Comparison of ENCODE assay signal across 15 cellular contexts in genomic region chr19:18107235-18108083, GRCh38. TPM values are rescaled to one million over a fixed set of nuclear protein-coding genes. Genes with fewer than 3 reads are reported as not detected.
DNase-seq lines count a peak whose midpoint lies in the region; ATAC-seq, FAIRE-seq and TF ChIP-seq lines count a peak whose summit lies in the region.
"Had no signal": no experiment of that assay in that cellular context is flagged by ENCODE, and none has a peak within 500 bp of the region (broad histone marks: within the 10 kb centered on the region; RNA-seq: fewer than 3 reads in every experiment).

No MANE protein-coding gene starts in this region.

- H3K23me2 ChIP-seq in H1 (ENCODE audit: low read depth, low read length) = peaks cover 13% of the 10 kb centered on the region

- peaks cover 0 to 2% of the 10 kb centered on the region in 2 experiments for H4K20me1 ChIP-seq in H1 (replicated peaks in 1 of 2; ENCODE audit: control insufficient read depth in 1 of 2, insufficient read depth in 2 of 2, low read length in 2 of 2)

- peak overlapping the region in 2 of 4 experiments; percentile 20 to 40; a peak in 2 of 7 replicates for H3K9ac ChIP-seq in H1 (replicated peaks in 1 of 4; ENCODE audit: extremely low read depth in 1 of 4, low read depth in 3 of 4, low read length in 3 of 4)

- peaks cover 0 to 12% (median 9%) of the 10 kb centered on the region in 4 experiments; a peak in 5 of 7 replicates for H3K27me3 ChIP-seq in H1 (replicated peaks in 1 of 4; ENCODE audit: control insufficient read depth in 3 of 4, extremely low read depth in 1 of 4, insufficient read depth in 3 of 4, low read length in 3 of 4)
- H3K27me3 ChIP-seq in ascending aorta = no peaks in the 10 kb centered on the region

- H3K4me1 Mint-ChIP-seq in stimulated activated naive CD8-positive, alpha-beta T cell treated with anti-CD3 and anti-CD28 coated beads, Interleukin-15, Interleukin-2, amounts not matched to agents 100 ng/mL and 50 ng/mL, for 24 hours (ENCODE audit: low read depth) = peaks cover 38% of the 10 kb centered on the region

- H2BK5ac ChIP-seq in H1 (ENCODE audit: low read depth, low read length) = no peak overlapping the region

- H4K8ac ChIP-seq in H1 (ENCODE audit: extremely low read depth, insufficient read depth, low read length) = no peak overlapping the region

- no peaks in the 10 kb centered on the region for H3K79me1 ChIP-seq in H1 (ENCODE audit: low read depth, low read length)

- no peak overlapping the region for H2BK20ac ChIP-seq in H1 (ENCODE audit: low read length)

- H3K4me2 ChIP-seq in H1 (ENCODE audit: insufficient read depth in 1 of 2, low read depth in 2 of 2, low read length in 2 of 2) = no peak overlapping the region

- H3K9me3 ChIP-seq in H1 (ENCODE audit: insufficient read depth in 2 of 2, low read depth in 1 of 2, low read length in 1 of 2) = no peaks in the 10 kb centered on the region
- H3K9me3 ChIP-seq in ascending aorta = no peaks in the 10 kb centered on the region

- no peak for TF ChIP-seq CTCF in H1 (IDR thresholded peaks at IDR 0.05; ENCODE audit: control extremely low read depth in 1 of 3, insufficient read depth in 1 of 3, low read depth in 1 of 3, low read length in 3 of 3)
- TF ChIP-seq CTCF in ascending aorta (IDR thresholded peaks at IDR 0.05) = no peak
- no peak for TF ChIP-seq CTCF in GM13976 (IDR thresholded peaks at IDR 0.05; ENCODE audit: borderline replicate concordance, control extremely low read depth, extremely low read depth, insufficient read depth, missing control alignments)

- no peak overlapping the region for H3K27ac ChIP-seq in H1 (ENCODE audit: low read depth, low read length)
- H3K27ac ChIP-seq in ascending aorta = no peak overlapping the region

- no peak overlapping the region for H2AK5ac ChIP-seq in H1 (ENCODE audit: low read depth, low read length)

- CTCF ChIA-PET in H1 (lab: Charles Lee; ENCODE audit: partially characterized antibody) = interaction anchor here (0.9 kb wide), 1 partner anchor 48 kb away, joined by 3 read pairs; no protein-coding TSS in a partner anchor

- H3K36me3 Mint-ChIP-seq in stimulated activated naive CD8-positive, alpha-beta T cell treated with anti-CD3 and anti-CD28 coated beads, Interleukin-15, Interleukin-2, amounts not matched to agents 100 ng/mL and 50 ng/mL, for 24 hours (ENCODE audit: low read depth) = peaks cover 5% of the 10 kb centered on the region

- no peak overlapping the region for H4K5ac ChIP-seq in H1 (ENCODE audit: insufficient read length, low read depth, low read length)

- H3K9me3 Mint-ChIP-seq in stimulated activated naive CD8-positive, alpha-beta T cell treated with anti-CD3 and anti-CD28 coated beads, Interleukin-15, Interleukin-2, amounts not matched to agents 100 ng/mL and 50 ng/mL, for 24 hours = no peaks in the 10 kb centered on the region
- H3K9me3 Mint-ChIP-seq: stimulated activated effector memory CD8-positive, alpha-beta T cell treated with anti-CD3 and anti-CD28 coated beads, Interleukin-12 subunit alpha, Interleukin-12 subunit beta, amount 100 ng/mL, for 72 hours had no signal

- POLR2A ChIA-PET in H1 (lab: Charles Lee; ENCODE audit: partially characterized antibody) = interaction anchor here (1.3 to 4.3 kb wide), 2 partner anchors 9 to 51 kb away, joined by 3 to 15 read pairs; partner anchors contain the start of gene MAST3

- H3K27ac Mint-ChIP-seq in stimulated activated naive CD8-positive, alpha-beta T cell treated with anti-CD3 and anti-CD28 coated beads, Interleukin-15, Interleukin-2, amounts not matched to agents 100 ng/mL and 50 ng/mL, for 24 hours = peak overlapping the region; percentile 3
- H3K27ac Mint-ChIP-seq: stimulated activated effector memory CD8-positive, alpha-beta T cell treated with anti-CD3 and anti-CD28 coated beads, Interleukin-12 subunit alpha, Interleukin-12 subunit beta, amount 100 ng/mL, for 72 hours had no signal

- no peak for TF ChIP-seq POLR2A in H1 (IDR thresholded peaks at IDR 0.05; ENCODE audit: control extremely low read depth in 1 of 2, low read depth in 2 of 2, low read length in 2 of 2)

- H3K79me2 ChIP-seq in H1 (ENCODE audit: control insufficient read depth in 1 of 2, insufficient read depth in 2 of 2, low read length in 2 of 2) = no peaks in the 10 kb centered on the region

- H2BK15ac ChIP-seq in H1 (ENCODE audit: low read length) = no peak overlapping the region

- no peak overlapping the region for H3K14ac ChIP-seq in H1 (ENCODE audit: insufficient read length)

- FAIRE-seq in H1 (lab: Jason Lieb, UNC) = no peak
- FAIRE-seq: HTR-8/SVneo, keratinocyte had no signal

- no peaks in the 10 kb centered on the region for H3K27me3 Mint-ChIP-seq in stimulated activated naive CD8-positive, alpha-beta T cell treated with anti-CD3 and anti-CD28 coated beads, Interleukin-15, Interleukin-2, amounts not matched to agents 100 ng/mL and 50 ng/mL, for 24 hours

- H3K56ac ChIP-seq in H1 (replicated peaks; ENCODE audit: insufficient read length, low read depth, low read length) = no peak overlapping the region

- no peak overlapping the region for H2BK12ac ChIP-seq in H1 (ENCODE audit: low read depth, low read length)

- H3K4me1 ChIP-seq in H1 (replicated peaks in 1 of 4; ENCODE audit: control insufficient read depth in 3 of 4, insufficient read depth in 4 of 4, low read length in 3 of 4) = peaks cover 0 to 12% (median 6%) of the 10 kb centered on the region in 4 experiments; a peak in 4 of 7 replicates
- peaks cover 4 to 20% of the 10 kb centered on the region in 2 donors for H3K4me1 ChIP-seq in ascending aorta

- ATAC-seq in stimulated activated naive CD8-positive, alpha-beta T cell treated with anti-CD3 and anti-CD28 coated beads, Interleukin-15, Interleukin-2, amounts not matched to agents 100 U/mL and 50 U/mL, for 24 hours = no peak
- ATAC-seq: stimulated activated effector memory CD8-positive, alpha-beta T cell treated with anti-CD3 and anti-CD28 coated beads, Interleukin-12 subunit alpha, Interleukin-12 subunit beta, amount 100 ng/mL, for 72 hours had no signal

- H2BK120ac ChIP-seq in H1 (replicated peaks; ENCODE audit: low read depth, low read length) = no peak overlapping the region

- no peak for TF ChIP-seq EP300 in H1 (IDR thresholded peaks at IDR 0.05; ENCODE audit: borderline replicate concordance in 1 of 2, low read depth in 2 of 2, low read length in 2 of 2)

- no peak overlapping the region for H3K4me3 ChIP-seq in H1 (ENCODE audit: extremely low read depth in 1 of 4, insufficient read depth in 2 of 4, low read depth in 3 of 4, low read length in 4 of 4)
- H3K4me3 ChIP-seq in ascending aorta = no peak overlapping the region

- H3K23ac ChIP-seq in H1 (ENCODE audit: insufficient read length) = no peak overlapping the region

- no peak overlapping the region for H3K4me3 Mint-ChIP-seq in stimulated activated naive CD8-positive, alpha-beta T cell treated with anti-CD3 and anti-CD28 coated beads, Interleukin-15, Interleukin-2, amounts not matched to agents 100 ng/mL and 50 ng/mL, for 24 hours

- no peak overlapping the region for H3K18ac ChIP-seq in H1 (ENCODE audit: extremely low read depth, low read length)

- H3K36me3 ChIP-seq in H1 (ENCODE audit: control insufficient read depth in 2 of 4, insufficient read depth in 4 of 4, low read length in 3 of 4) (no peaks in the 10 kb centered on the region), ascending aorta (no peaks in the 10 kb centered on the region)

- H3K4ac ChIP-seq in H1 (replicated peaks; ENCODE audit: insufficient read length, low read depth, low read length) = no peak overlapping the region

- no peak overlapping the region for H4K91ac ChIP-seq in H1 (replicated peaks; ENCODE audit: insufficient read length, low read length)

- intact Hi-C loops in ascending aorta (cut with DNase I) = loop anchor here (10.0 kb wide), 1 partner anchor 307 kb away; the partner anchor contains the start of gene SSBP4

- TF ChIP-seq RAD21 in H1 (IDR thresholded peaks at IDR 0.05 in 1 of 2, conservative IDR thresholded peaks at IDR 0.05 in 1 of 2; ENCODE audit: low read depth in 2 of 2, low read length in 2 of 2) = no peak

- 90% methylated on average over 14 of the region's 14 CpGs; no CpG with 5 or more reads in 1 of the 2 experiments for WGBS in H1 (ENCODE audit: extremely low coverage in 1 of 2, insufficient coverage in 1 of 2, insufficient read length in 1 of 2, insufficient replicate concordance in 2 of 2, low coverage in 1 of 2, low lambda C conversion rate in 2 of 2, missing lambda C conversion rate in 1 of 2), 2 experiments

- DNase-seq in stimulated activated naive CD8-positive, alpha-beta T cell treated with anti-CD3 and anti-CD28 coated beads, Interleukin-15, Interleukin-2, amounts not matched to agents 100 U/mL and 50 U/mL, for 24 hours = no peak
- DNase-seq in NOMO-1 treated with dmso at 0.1 percent for 144 hours (lab: John Stamatoyannopoulos, UW; ENCODE audit: unreplicated experiment) (peak; percentile 40), H1 (ENCODE audit: low read depth in 1 of 2, low spot score in 2 of 2) (no peak), activated T-cell treated with anti-CD3 and anti-CD28 coated beads for 4 hours (no peak), ascending aorta (ENCODE audit: low spot score in 2 of 2) (no peak), NCI-H1417 treated with DMSO at 0.1 percent for 48 hours (lab: John Stamatoyannopoulos, UW) (no peak), GM13976 (ENCODE audit: low spot score) (no peak)
- DNase-seq: activated CD4-positive, alpha-beta T cell treated with anti-CD3 and anti-CD28 coated beads, Interleukin-2, amount 50 U/mL, for 48 hours; activated gamma-delta T cell treated with Interleukin-2 at 50 U/mL for 16 hours; foreskin melanocyte; stimulated activated CD4-positive, alpha-beta T cell treated with anti-CD3 and anti-CD28 coated beads, Interleukin-4, amount 100 ng/mL, for 1 hour had no signal

- H2AFZ ChIP-seq in H1 (ENCODE audit: low read length) = no peak overlapping the region

- in situ Hi-C loops in GM13976 (cut with MboI; ENCODE audit: low sequenced_read_pairs, unreplicated experiment) = no loop called here

RNA-seq across cellular contexts. Expression of gene MAST3, which starts 9.9 kb away (rescaled TPM):
- 9.0 TPM in 2 replicates for total RNA-seq in H1 (2021; fragmentation: NEBNext Ultra II Directional; extraction: Animal tissue kit (Norgen Biotek cat#: 25700))
- polyA plus RNA-seq in H1 (2011; rRNA removed) = 3.4 and 5.5 TPM in 2 replicates
- 1.5 TPM for polyA plus RNA-seq in H1 (2011; cell fraction: cytosol; rRNA removed)
- 7.7 TPM for polyA plus RNA-seq in H1 (2011; cell fraction: nucleus; rRNA removed)
- 3.2 to 5.5 TPM (median 4.8 TPM) in 4 replicates for polyA plus RNA-seq in H1 (2012, experiment 1 of 2)
- 3.0 TPM for polyA plus RNA-seq in H1 (2012, experiment 2 of 2)
- polyA plus RNA-seq in H1 (2013, experiment 1 of 2) = 3.4 TPM
- polyA plus RNA-seq in H1 (2013, experiment 2 of 2) = 3.1 TPM
- 4.8 and 5.0 TPM in 2 replicates for polyA minus RNA-seq in H1 (2011; rRNA and poly(A)+ RNA removed)
- polyA minus RNA-seq in H1 (2011; cell fraction: cytosol; rRNA and poly(A)+ RNA removed) = 6.1 TPM
- 7.4 TPM for polyA minus RNA-seq in H1 (2011; cell fraction: nucleus; rRNA and poly(A)+ RNA removed)
- 32.8 TPM for total RNA-seq in ascending aorta

RNA-seq across cellular contexts. Expression of gene IL12RB1, which starts 20.7 kb away (rescaled TPM):
- not detected in 2 replicates for total RNA-seq in H1 (2021; fragmentation: NEBNext Ultra II Directional; extraction: Animal tissue kit (Norgen Biotek cat#: 25700))
- polyA plus RNA-seq in H1 (2011; rRNA removed) = 0.03 and 0.06 TPM in 2 replicates
- polyA plus RNA-seq in H1 (2011; cell fraction: cytosol; rRNA removed) = not detected
- polyA plus RNA-seq in H1 (2011; cell fraction: nucleus; rRNA removed) = not detected
- not detected in 4 replicates for polyA plus RNA-seq in H1 (2012, experiment 1 of 2)
- not detected for polyA plus RNA-seq in H1 (2012, experiment 2 of 2)
- polyA plus RNA-seq in H1 (2013, experiment 1 of 2) = not detected
- polyA plus RNA-seq in H1 (2013, experiment 2 of 2) = not detected
- polyA minus RNA-seq in H1 (2011; rRNA and poly(A)+ RNA removed) = not detected in 2 replicates
- not detected for polyA minus RNA-seq in H1 (2011; cell fraction: cytosol; rRNA and poly(A)+ RNA removed)
- polyA minus RNA-seq in H1 (2011; cell fraction: nucleus; rRNA and poly(A)+ RNA removed) = not detected
- total RNA-seq in ascending aorta = 1.5 TPM

RNA-seq across cellular contexts. Expression of gene PIK3R2, which starts 45.5 kb away (rescaled TPM):
- 53.8 and 57.1 TPM in 2 replicates for total RNA-seq in H1 (2021; fragmentation: NEBNext Ultra II Directional; extraction: Animal tissue kit (Norgen Biotek cat#: 25700))
- polyA plus RNA-seq in H1 (2011; rRNA removed) = 21.7 and 31.4 TPM in 2 replicates
- polyA plus RNA-seq in H1 (2011; cell fraction: cytosol; rRNA removed) = 20.2 TPM
- 29.8 TPM for polyA plus RNA-seq in H1 (2011; cell fraction: nucleus; rRNA removed)
- polyA plus RNA-seq in H1 (2012, experiment 1 of 2) = 24.6 to 46.9 TPM (median 34.0 TPM) in 4 replicates
- polyA plus RNA-seq in H1 (2012, experiment 2 of 2) = 33.2 TPM
- 45.8 TPM for polyA plus RNA-seq in H1 (2013, experiment 1 of 2)
- polyA plus RNA-seq in H1 (2013, experiment 2 of 2) = 45.9 TPM
- 15.2 and 18.5 TPM in 2 replicates for polyA minus RNA-seq in H1 (2011; rRNA and poly(A)+ RNA removed)
- polyA minus RNA-seq in H1 (2011; cell fraction: cytosol; rRNA and poly(A)+ RNA removed) = 37.8 TPM
- polyA minus RNA-seq in H1 (2011; cell fraction: nucleus; rRNA and poly(A)+ RNA removed) = 21.7 TPM
- 43.1 TPM for total RNA-seq in ascending aorta
